In genomic region chr22:19431641-19432091, GRCh38 we compare ENCODE assay signal across 8 cellular contexts. TPM values are rescaled to one million over a fixed set of nuclear protein-coding genes. Genes with fewer than 3 reads are reported as not detected.
A peak's percentile ranks its signal among the peaks of the same experiment; 100 is the strongest.
DNase-seq lines count a peak whose midpoint lies in the region; ATAC-seq and TF ChIP-seq lines count a peak whose summit lies in the region.

HIRA (minus strand) TSS chr22:19431733; CDS start chr22:19431476, 257 bp downstream.

- H3K27ac Mint-ChIP-seq in CD8-positive, alpha-beta memory T cell = peak within 1 kb of the TSS; percentile 87 to 99 (median 95)

- H3K27me3 ChIP-seq in CD8-positive, alpha-beta memory T cell (ENCODE audit: insufficient read depth, low read length, poor library complexity, severe bottlenecking) = no peaks in the 10 kb centered on the region
- H3K27me3 ChIP-seq in muscle layer of duodenum (ENCODE audit: low read depth, low read length) = no peaks in the 10 kb centered on the region

- H3K36me3 Mint-ChIP-seq in CD8-positive, alpha-beta memory T cell = peaks cover 0 to 36% (median 6%) of the 10 kb centered on the region in 3 donors

- H3K9me2 ChIP-seq in OCI-LY7 (ENCODE audit: insufficient read depth, low read length) = no peaks in the 10 kb centered on the region

- peaks cover 53% of the 10 kb centered on the region for H3K79me2 ChIP-seq in OCI-LY7 (ENCODE audit: insufficient read depth, low read depth, low read length)

- intact Hi-C loops in OCI-LY7 (cut with micrococcal nuclease; ENCODE audit: unreplicated experiment) = loop anchor here (1.0 to 10.0 kb wide), 7 partner anchors 12 to 314 kb away; partner anchors contain the start of genes ESS2 and SLC25A1

- H3K36me3 ChIP-seq in CD8-positive, alpha-beta memory T cell (ENCODE audit: insufficient read depth, low read length) = peaks cover 22% of the 10 kb centered on the region
- peaks cover 62% of the 10 kb centered on the region for H3K36me3 ChIP-seq in OCI-LY7 (ENCODE audit: insufficient read depth, low read length)
- H3K36me3 ChIP-seq in muscle layer of duodenum (ENCODE audit: control insufficient read depth in 1 of 2, insufficient read depth in 2 of 2, low read length in 2 of 2) = peaks cover 15 to 23% of the 10 kb centered on the region in 2 donors

- peak; percentile 47 for ATAC-seq in GM19455 (IDR thresholded peaks at IDR 0.05; ENCODE audit: unreplicated experiment)
- ATAC-seq in esophagus mucosa = peak; percentile 74

- no TSS peak for BruUV-seq in OCI-LY7 (replicated peaks; lab: Mats Ljungman, UMichigan)

- peak within 1 kb of the TSS; percentile 99 for H3K27ac ChIP-seq in CD8-positive, alpha-beta memory T cell (ENCODE audit: low read depth, low read length)
- peak within 1 kb of the TSS; percentile 94 for H3K27ac ChIP-seq in OCI-LY7 (ENCODE audit: low read depth, low read length, poor library complexity, severe bottlenecking)
- H3K27ac ChIP-seq in muscle layer of duodenum (ENCODE audit: low read length) = peak within 1 kb of the TSS; percentile 96

- H3K9me3 Mint-ChIP-seq in CD8-positive, alpha-beta memory T cell = no peaks in the 10 kb centered on the region

- peak within 1 kb of the TSS; percentile 85 to 99 (median 91) for H3K4me3 Mint-ChIP-seq in CD8-positive, alpha-beta memory T cell

- CTCF ChIA-PET in CD8-positive, alpha-beta memory T cell (lab: Charles Lee) = interaction anchor here (1.1 to 1.4 kb wide), 2 partner anchors 12 to 47 kb away, joined by 3 to 5 read pairs; no protein-coding TSS in a partner anchor
- CTCF ChIA-PET in OCI-LY7 (lab: Charles Lee; ENCODE audit: unreplicated experiment) = no interaction called here

- POLR2A ChIA-PET in CD8-positive, alpha-beta memory T cell (lab: Charles Lee) = interaction anchor here (1.0 to 2.1 kb wide), 7 partner anchors 12 to 287 kb away, joined by 3 to 24 read pairs (median 9); partner anchors contain the start of genes C22orf39, CDC45, ESS2 and SLC25A1
- POLR2A ChIA-PET in OCI-LY7 (lab: Charles Lee) = interaction anchor here (0.5 kb wide), 1 partner anchor 10 kb away, joined by 3 read pairs; no protein-coding TSS in a partner anchor

- H3K4me1 Mint-ChIP-seq in CD8-positive, alpha-beta memory T cell = peaks cover 41 to 55% (median 53%) of the 10 kb centered on the region in 3 donors

- TF ChIP-seq CTCF in OCI-LY7 (conservative IDR thresholded peaks at IDR 0.05; ENCODE audit: low read length) = no peak

- H2AFZ ChIP-seq in OCI-LY7 (ENCODE audit: low read length) = peak within 1 kb of the TSS; percentile 86

- H3K4me1 ChIP-seq in CD8-positive, alpha-beta memory T cell (ENCODE audit: insufficient read depth, low read length) = peaks cover 43% of the 10 kb centered on the region
- H3K4me1 ChIP-seq in OCI-LY7 (ENCODE audit: insufficient read depth, low read length, poor library complexity, severe bottlenecking) (peaks cover 54% of the 10 kb centered on the region), muscle layer of duodenum (ENCODE audit: control insufficient read depth in 1 of 2, insufficient read depth in 2 of 2, low read length in 2 of 2) (peaks cover 11 to 35% of the 10 kb centered on the region in 2 donors)

- DNase-seq in CD8-positive, alpha-beta memory T cell = peak; percentile 75 to 88 (median 82)
- DNase-seq in HK-2 (ENCODE audit: unreplicated experiment) (peak; percentile 78), OCI-LY7 (ENCODE audit: low spot score) (peak; percentile 90), activated T-cell treated with anti-CD3 and anti-CD28 coated beads for 48 hours (ENCODE audit: low read depth) (peak; percentile 88)
- DNase-seq in stimulated activated CD8-positive, alpha-beta memory T cell treated with anti-CD3 and anti-CD28 coated beads, Interleukin-7, amount 100 ng/mL, for 48 hours (ENCODE audit: extremely low read depth in 1 of 2, low read depth in 1 of 2) = peak; percentile 57 to 74

- peak within 1 kb of the TSS; percentile 96 for H3K4me2 ChIP-seq in OCI-LY7 (ENCODE audit: low read length)

- peak within 1 kb of the TSS; percentile 95 for H3K4me3 ChIP-seq in CD8-positive, alpha-beta memory T cell (ENCODE audit: low read length)
- H3K4me3 ChIP-seq in OCI-LY7 (ENCODE audit: low read depth, low read length, poor library complexity, severe bottlenecking) (peak within 1 kb of the TSS; percentile 98), muscle layer of duodenum (ENCODE audit: low read depth in 1 of 2, low read length in 2 of 2) (peak within 1 kb of the TSS; percentile 93 to 99)

- H3K9me3 ChIP-seq in CD8-positive, alpha-beta memory T cell (ENCODE audit: low read length) = no peaks in the 10 kb centered on the region
- H3K9me3 ChIP-seq in OCI-LY7 (ENCODE audit: low read length) (no peaks in the 10 kb centered on the region), muscle layer of duodenum (ENCODE audit: control insufficient read depth in 1 of 2, low read length in 2 of 2) (no peaks in the 10 kb centered on the region)

- peaks cover 0 to 3% of the 10 kb centered on the region in 2 donors for H3K27me3 Mint-ChIP-seq in CD8-positive, alpha-beta memory T cell

- peaks cover 35% of the 10 kb centered on the region for H4K20me1 ChIP-seq in OCI-LY7 (ENCODE audit: insufficient read depth, low read length)

RNA-seq across cellular contexts. Expression of gene HIRA, which starts in this region (rescaled TPM):
- total RNA-seq in CD8-positive, alpha-beta memory T cell = 10 to 100 TPM; 38.5 to 44.8 TPM
- polyA plus RNA-seq in CD8-positive, alpha-beta memory T cell = 4.6 TPM
- 22.4 and 31.2 TPM in 2 replicates for total RNA-seq in OCI-LY7 (2014; rRNA removed; shearing (Covaris generic))
- 49.4 and 55.7 TPM in 2 replicates for total RNA-seq in OCI-LY7 (2022)
- total RNA-seq in esophagus mucosa = 15.8 TPM

Comparison
In these comparisons a context has a peak if more than half of its experiments do, and no peak if none do; other contexts are left out.
1. Peak in every context shown above with its lines: DNase-seq, ATAC-seq, H3K4me3 ChIP-seq and H3K27ac ChIP-seq.